16 cellular contexts compared by ENCODE assay signal in the genomic region with DNA sequence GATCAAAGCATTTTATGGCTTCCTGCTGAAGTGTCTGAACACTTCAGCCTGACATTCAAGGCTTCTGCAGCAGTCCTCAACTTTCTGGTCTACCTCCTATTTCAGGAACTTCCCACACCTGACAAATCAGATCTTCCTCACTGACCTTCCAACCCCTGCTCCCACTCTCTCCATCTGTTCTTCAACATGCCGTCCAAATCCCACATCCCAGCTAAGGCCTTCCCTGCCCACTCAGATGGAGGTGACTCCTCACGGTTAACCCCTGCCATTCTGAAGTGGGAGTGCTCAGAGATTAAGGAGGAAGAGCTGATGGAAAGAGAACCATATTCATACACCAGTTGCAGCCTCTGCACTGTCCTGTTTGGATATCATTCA.
A peak's percentile ranks its signal among the peaks of the same experiment; 100 is the strongest.
DNase-seq lines count a peak whose midpoint lies in the region; ATAC-seq and TF ChIP-seq lines count a peak whose summit lies in the region.
"Had no signal": no experiment of that assay in that cellular context is flagged by ENCODE, and none has a peak within 500 bp of the region (broad histone marks: within the 10 kb centered on the region; RNA-seq: fewer than 3 reads in every experiment).

No MANE protein-coding gene starts in this region.

- TF ChIP-seq CTCF in CD4-positive, alpha-beta T cell (IDR thresholded peaks at IDR 0.05): no peak
- no peak for TF ChIP-seq CTCF in ascending aorta (IDR thresholded peaks at IDR 0.05)
- TF ChIP-seq CTCF in neural crest cell (conservative IDR thresholded peaks at IDR 0.05): no peak
- TF ChIP-seq CTCF in smooth muscle cell (IDR thresholded peaks at IDR 0.05; ENCODE audit: borderline replicate concordance, insufficient read depth, poor library complexity, severe bottlenecking): no peak
- no peak for TF ChIP-seq CTCF in adrenal gland (IDR thresholded peaks at IDR 0.05)

- H3K9me3 Mint-ChIP-seq in CD4-positive, alpha-beta T cell: no peaks in the 10 kb centered on the region
- H3K9me3 Mint-ChIP-seq in neural crest cell: peaks cover 10% of the 10 kb centered on the region

- peak overlapping the region; percentile 18 for H3K4me3 Mint-ChIP-seq in CD4-positive, alpha-beta T cell
- H3K4me3 Mint-ChIP-seq in neural crest cell: no peak overlapping the region
- H3K4me3 Mint-ChIP-seq: endodermal cell had no signal

- DNase-seq in CD4-positive, alpha-beta T cell: no peak
- DNase-seq in GM23248: peak; percentile 13
- DNase-seq in ascending aorta (ENCODE audit: low spot score in 2 of 2): peak in 1 of 2 donors; percentile 53
- DNase-seq in neural crest cell (ENCODE audit: low read depth, low spot score): no peak
- DNase-seq in smooth muscle cell (lab: John Stamatoyannopoulos, UW; ENCODE audit: unreplicated experiment): no peak
- no peak for DNase-seq in COLO829 (ENCODE audit: low spot score)
- DNase-seq in adrenal gland: no peak
- no peak for DNase-seq in activated gamma-delta T cell treated with Interleukin-2 at 50 U/mL for 16 hours
- DNase-seq: EL, endodermal cell, NCI-H2081, NCI-H69 had no signal

- no peaks in the 10 kb centered on the region for H3K9me2 ChIP-seq in GM23248 (ENCODE audit: insufficient read depth)

- peaks cover 6% of the 10 kb centered on the region for H3K36me3 Mint-ChIP-seq in CD4-positive, alpha-beta T cell (ENCODE audit: low read depth)
- H3K36me3 Mint-ChIP-seq in neural crest cell (ENCODE audit: low read depth): no peaks in the 10 kb centered on the region

- H4K20me1 ChIP-seq in GM23248 (ENCODE audit: insufficient read depth) (no peaks in the 10 kb centered on the region), smooth muscle cell (ENCODE audit: low read depth) (no peaks in the 10 kb centered on the region)
- H4K20me1 ChIP-seq: BLaER1 treated with 17β-estradiol and CSF1 and Interleukin-3, amounts not matched to agents 10 nM and 100 nM had no signal

- ATAC-seq in CD4-positive, alpha-beta T cell (ENCODE audit: poor library complexity): no peak
- ATAC-seq: Panc1 had no signal

- no peaks in the 10 kb centered on the region for H3K27me3 Mint-ChIP-seq in CD4-positive, alpha-beta T cell
- no peaks in the 10 kb centered on the region for H3K27me3 Mint-ChIP-seq in neural crest cell (ENCODE audit: low read depth)

- no peaks in the 10 kb centered on the region for H3K9me3 ChIP-seq in CD4-positive, alpha-beta T cell (ENCODE audit: control insufficient read depth, low read length)
- H3K9me3 ChIP-seq in GM23248 (ENCODE audit: low read depth) (peaks cover under 1% of the 10 kb centered on the region), ascending aorta (no peaks in the 10 kb centered on the region), smooth muscle cell (replicated peaks; ENCODE audit: low read depth) (no peaks in the 10 kb centered on the region), adrenal gland (replicated peaks in 1 of 3) (no peaks in the 10 kb centered on the region)

- no peak overlapping the region for H3K9ac ChIP-seq in GM23248
- H3K9ac ChIP-seq in smooth muscle cell (ENCODE audit: low read depth): no peak overlapping the region
- H3K9ac ChIP-seq: parathyroid adenoma had no signal

- peak overlapping the region; percentile 33 for H3K4me2 ChIP-seq in GM23248 (ENCODE audit: unreplicated experiment)
- no peak overlapping the region for H3K4me2 ChIP-seq in smooth muscle cell

- H3K4me3 ChIP-seq in GM23248: no peak overlapping the region
- no peak overlapping the region for H3K4me3 ChIP-seq in ascending aorta
- no peak overlapping the region for H3K4me3 ChIP-seq in smooth muscle cell
- H3K4me3 ChIP-seq in adrenal gland: no peak overlapping the region
- H3K4me3 ChIP-seq: BLaER1 treated with 17β-estradiol and CSF1 and Interleukin-3, amounts not matched to agents 10 nM and 100 nM; cardiac muscle cell had no signal

- H3K79me2 ChIP-seq in GM23248 (ENCODE audit: insufficient read depth): no peaks in the 10 kb centered on the region
- H3K79me2 ChIP-seq in smooth muscle cell (ENCODE audit: low read depth): no peaks in the 10 kb centered on the region
- H3K79me2 ChIP-seq: parathyroid adenoma had no signal

- in situ Hi-C loops in GM23248 (cut with MboI): no loop called here

- CTCF ChIA-PET in CD4-positive, alpha-beta T cell (lab: Charles Lee): no interaction called here

- 52 to 62% methylated on average over 2 of the region's 2 CpGs for WGBS in GM23248 (ENCODE audit: low coverage in 1 of 2, low lambda C conversion rate in 2 of 2, missing lambda C conversion rate in 2 of 2), 2 experiments
- 45% methylated on average over 2 of the region's 2 CpGs for WGBS in smooth muscle cell (ENCODE audit: low lambda C conversion rate)
- 71 to 89% (median 73%) methylated on average over 2 of the region's 2 CpGs for WGBS in adrenal gland, 4 donors

- H3K27ac Mint-ChIP-seq in CD4-positive, alpha-beta T cell: peak overlapping the region; percentile 83
- peak overlapping the region; percentile 85 for H3K27ac Mint-ChIP-seq in neural crest cell (ENCODE audit: unreplicated experiment)
- H3K27ac Mint-ChIP-seq: endodermal cell had no signal

- peaks cover 36% of the 10 kb centered on the region for H3K4me1 Mint-ChIP-seq in CD4-positive, alpha-beta T cell (ENCODE audit: low read depth)
- H3K4me1 Mint-ChIP-seq in neural crest cell: peaks cover 45% of the 10 kb centered on the region

- H2AFZ ChIP-seq in GM23248: peak overlapping the region; percentile 60
- no peak overlapping the region for H2AFZ ChIP-seq in smooth muscle cell (ENCODE audit: low read depth)
- H2AFZ ChIP-seq: parathyroid adenoma had no signal

- H3K4me1 ChIP-seq in GM23248 (ENCODE audit: insufficient read depth): peaks cover 49% of the 10 kb centered on the region
- H3K4me1 ChIP-seq in ascending aorta: peaks cover 32 to 54% of the 10 kb centered on the region in 2 donors
- peaks cover 11% of the 10 kb centered on the region for H3K4me1 ChIP-seq in smooth muscle cell (ENCODE audit: low read depth)
- peaks cover 33 to 40% of the 10 kb centered on the region in 2 donors for H3K4me1 ChIP-seq in adrenal gland (replicated peaks in 1 of 2)
- H3K4me1 ChIP-seq: parathyroid adenoma had no signal

- intact Hi-C loops in CD4-positive, alpha-beta T cell (cut with DNase I, micrococcal nuclease): no loop called here
- intact Hi-C loops in ascending aorta (cut with DNase I): no loop called here
- intact Hi-C loops in adrenal gland (cut with DNase I): no loop called here

- POLR2A ChIA-PET in CD4-positive, alpha-beta T cell (lab: Charles Lee): no interaction called here

- no peak overlapping the region for H3K27ac ChIP-seq in CD4-positive, alpha-beta T cell (ENCODE audit: low read depth, low read length)
- peak overlapping the region; percentile 84; the same call in 1 of the 2 replicates for H3K27ac ChIP-seq in GM23248
- peak overlapping the region; percentile 92 to 95 for H3K27ac ChIP-seq in ascending aorta
- H3K27ac ChIP-seq in smooth muscle cell (ENCODE audit: low read depth): no peak overlapping the region
- no peak overlapping the region for H3K27ac ChIP-seq in adrenal gland
- H3K27ac ChIP-seq: cardiac muscle cell, parathyroid adenoma had no signal

- TF ChIP-seq POLR2A in adrenal gland (IDR thresholded peaks at IDR 0.05): no peak

- H3K36me3 ChIP-seq in GM23248 (ENCODE audit: low read depth) (no peaks in the 10 kb centered on the region), ascending aorta (no peaks in the 10 kb centered on the region), smooth muscle cell (ENCODE audit: low read depth) (no peaks in the 10 kb centered on the region), adrenal gland (replicated peaks in 1 of 2) (no peaks in the 10 kb centered on the region)
- H3K36me3 ChIP-seq: BLaER1 treated with 17β-estradiol and CSF1 and Interleukin-3, amounts not matched to agents 10 nM and 100 nM; cardiac muscle cell had no signal

- no peaks in the 10 kb centered on the region for H3K27me3 ChIP-seq in CD4-positive, alpha-beta T cell (ENCODE audit: control insufficient read depth, insufficient read depth, low read length)
- H3K27me3 ChIP-seq in GM23248 (replicated peaks; ENCODE audit: insufficient read depth): no peaks in the 10 kb centered on the region
- H3K27me3 ChIP-seq in ascending aorta: no peaks in the 10 kb centered on the region
- no peaks in the 10 kb centered on the region for H3K27me3 ChIP-seq in smooth muscle cell (ENCODE audit: low read depth)
- no peaks in the 10 kb centered on the region for H3K27me3 ChIP-seq in adrenal gland
- H3K27me3 ChIP-seq: BLaER1 treated with 17β-estradiol and CSF1 and Interleukin-3, amounts not matched to agents 10 nM and 100 nM; cardiac muscle cell had no signal

- peaks cover 44% of the 10 kb centered on the region for H3F3A ChIP-seq in GM23248 (ENCODE audit: insufficient read depth)
- H3F3A ChIP-seq in smooth muscle cell (ENCODE audit: low read depth): peaks cover 14% of the 10 kb centered on the region

Comparison
In these comparisons a context has a peak if more than half of its experiments do, and no peak if none do; other contexts are left out.
1. H3K27ac ChIP-seq: peak in GM23248 (single experiment) and ascending aorta (2 of 2); none in CD4-positive, alpha-beta T cell (single experiment), smooth muscle cell (single experiment) and adrenal gland (0 of 5).